Comparison of ENCODE assay signal across 15 cellular contexts in the genomic region with DNA sequence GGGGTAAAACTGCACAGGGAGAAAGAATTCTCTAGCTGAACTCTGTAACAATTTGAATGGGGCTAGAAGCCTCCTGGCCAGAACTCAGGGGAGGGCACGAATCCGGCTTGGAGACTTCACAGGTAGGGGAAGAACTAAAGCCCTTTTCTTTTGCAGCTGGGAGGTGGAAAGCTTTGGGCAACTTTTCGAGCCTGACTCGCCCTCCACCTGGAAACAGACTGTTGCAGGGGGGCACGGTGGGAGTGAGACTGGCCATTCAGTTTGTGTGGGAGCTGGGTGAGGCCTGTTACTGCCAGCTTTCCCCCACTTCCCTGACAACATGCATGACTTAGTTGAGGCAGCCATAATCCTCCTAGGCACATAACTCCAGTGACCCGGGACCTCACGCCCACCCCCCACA.
DNase-seq lines count a peak whose midpoint lies in the region; ATAC-seq, FAIRE-seq and TF ChIP-seq lines count a peak whose summit lies in the region.
"Had no signal": no experiment of that assay in that cellular context is flagged by ENCODE, and none has a peak within 500 bp of the region (broad histone marks: within the 10 kb centered on the region; RNA-seq: fewer than 3 reads in every experiment).

No MANE protein-coding gene starts in this region.

- H3K27me3 ChIP-seq in right lobe of liver (no peaks in the 10 kb centered on the region), HepG2 (ENCODE audit: control insufficient read depth in 1 of 2, insufficient read depth in 2 of 2, low read length in 2 of 2) (no peaks in the 10 kb centered on the region), H1 (replicated peaks in 1 of 4; ENCODE audit: control insufficient read depth in 3 of 4, extremely low read depth in 1 of 4, insufficient read depth in 3 of 4, low read length in 3 of 4) (no peaks in the 10 kb centered on the region), neuron (ENCODE audit: insufficient read depth, low read length) (no peaks in the 10 kb centered on the region)
- H3K27me3 ChIP-seq: BLaER1 had no signal

- H3K4me1 ChIP-seq in right lobe of liver (no peaks in the 10 kb centered on the region), HepG2 (ENCODE audit: insufficient read depth, low read length) (no peaks in the 10 kb centered on the region), H1 (replicated peaks in 1 of 4; ENCODE audit: control insufficient read depth in 3 of 4, insufficient read depth in 4 of 4, low read length in 3 of 4) (no peaks in the 10 kb centered on the region), neuron (ENCODE audit: insufficient read depth, low read length) (no peaks in the 10 kb centered on the region)
- H3K4me1 ChIP-seq: BLaER1 had no signal

- no peak overlapping the region for H4K91ac ChIP-seq in H1 (replicated peaks; ENCODE audit: insufficient read length, low read length)

- H3K4me2 ChIP-seq in HepG2 (ENCODE audit: low read depth, low read length) (no peak overlapping the region), H1 (ENCODE audit: insufficient read depth in 1 of 2, low read depth in 2 of 2, low read length in 2 of 2) (no peak overlapping the region)
- H3K4me2 ChIP-seq: BLaER1 had no signal

- H4K20me1 ChIP-seq in HepG2 (ENCODE audit: insufficient read depth, low read length) (no peaks in the 10 kb centered on the region), H1 (replicated peaks in 1 of 2; ENCODE audit: control insufficient read depth in 1 of 2, insufficient read depth in 2 of 2, low read length in 2 of 2) (no peaks in the 10 kb centered on the region)
- H4K20me1 ChIP-seq: BLaER1 had no signal

- H3K79me2 ChIP-seq in HepG2 (ENCODE audit: insufficient read depth, low read length) (no peaks in the 10 kb centered on the region), H1 (ENCODE audit: control insufficient read depth in 1 of 2, insufficient read depth in 2 of 2, low read length in 2 of 2) (no peaks in the 10 kb centered on the region)

- TF ChIP-seq CTCF in right lobe of liver (IDR thresholded peaks at IDR 0.05) = no peak
- no peak for TF ChIP-seq CTCF in HepG2 (CRISPR knock-in tag; IDR thresholded peaks at IDR 0.05)
- no peak for TF ChIP-seq CTCF in H1 (IDR thresholded peaks at IDR 0.05; ENCODE audit: control extremely low read depth in 1 of 3, insufficient read depth in 1 of 3, low read depth in 1 of 3, low read length in 3 of 3)

- H3K23me2 ChIP-seq in H1 (ENCODE audit: low read depth, low read length) = no peaks in the 10 kb centered on the region

- CTCF ChIA-PET in HepG2 (lab: Yijun Ruan, JAX; ENCODE audit: low intra/inter-chr PET ratio, low total read pairs) = no interaction called here
- CTCF ChIA-PET in H1 (lab: Charles Lee; ENCODE audit: partially characterized antibody) = interaction anchor here (0.6 to 0.8 kb wide), 2 partner anchors 19 to 29 kb away, joined by 3 read pairs; no protein-coding TSS in a partner anchor

- H2AFZ ChIP-seq in HepG2 (ENCODE audit: low read length) (no peak overlapping the region), H1 (ENCODE audit: low read length) (peak overlapping the region; percentile 67; the same call in 1 of the 2 replicates), neuron (ENCODE audit: low read depth, low read length) (peak overlapping the region; percentile 36)

- H3K36me3 ChIP-seq in right lobe of liver = no peaks in the 10 kb centered on the region
- no peaks in the 10 kb centered on the region for H3K36me3 ChIP-seq in HepG2 (replicated peaks in 1 of 2; ENCODE audit: control insufficient read depth in 1 of 2, insufficient read depth in 2 of 2, low read length in 2 of 2)
- H3K36me3 ChIP-seq in H1 (ENCODE audit: control insufficient read depth in 2 of 4, insufficient read depth in 4 of 4, low read length in 3 of 4) = no peaks in the 10 kb centered on the region
- H3K36me3 ChIP-seq in neuron (ENCODE audit: insufficient read depth, low read length) = no peaks in the 10 kb centered on the region
- H3K36me3 ChIP-seq: BLaER1 had no signal

- no TSS peak for BruUV-seq in HepG2 (replicated peaks; lab: Mats Ljungman, UMichigan)

- no peak overlapping the region for H3K4ac ChIP-seq in H1 (replicated peaks; ENCODE audit: insufficient read length, low read depth, low read length)

- TF ChIP-seq POLR2A in right lobe of liver (IDR thresholded peaks at IDR 0.05) = no peak
- no peak for TF ChIP-seq POLR2A in HepG2 (IDR thresholded peaks at IDR 0.05; ENCODE audit: insufficient read depth in 1 of 2, low read depth in 2 of 2, low read length in 2 of 2)
- no peak for TF ChIP-seq POLR2A in H1 (IDR thresholded peaks at IDR 0.05; ENCODE audit: control extremely low read depth in 1 of 2, low read depth in 2 of 2, low read length in 2 of 2)

- no peak overlapping the region for H3K18ac ChIP-seq in H1 (ENCODE audit: extremely low read depth, low read length)

- no peak overlapping the region for H3K4me3 ChIP-seq in right lobe of liver
- no peak overlapping the region for H3K4me3 ChIP-seq in HepG2 (replicated peaks in 1 of 3; ENCODE audit: insufficient read depth in 1 of 3, low read depth in 2 of 3, low read length in 3 of 3)
- no peak overlapping the region for H3K4me3 ChIP-seq in H1 (ENCODE audit: extremely low read depth in 1 of 4, insufficient read depth in 2 of 4, low read depth in 3 of 4, low read length in 4 of 4)
- no peak overlapping the region for H3K4me3 ChIP-seq in neuron (ENCODE audit: low read length)
- H3K4me3 ChIP-seq: BLaER1 had no signal

- TF ChIP-seq EP300 in HepG2 (IDR thresholded peaks at IDR 0.05; ENCODE audit: low read depth in 2 of 2, low read length in 2 of 2) (no peak), HepG2 (CRISPR knock-in tag; IDR thresholded peaks at IDR 0.05; ENCODE audit: borderline replicate concordance) (no peak), H1 (IDR thresholded peaks at IDR 0.05; ENCODE audit: borderline replicate concordance in 1 of 2, low read depth in 2 of 2, low read length in 2 of 2) (no peak)

- no CpG with 5 or more reads among the region's 7 CpGs for WGBS in right lobe of liver (ENCODE audit: insufficient coverage, low coverage, low lambda C conversion rate, missing lambda C conversion rate)
- WGBS in HepG2 (ENCODE audit: low lambda C conversion rate) = 9% methylated on average over 7 of the region's 7 CpGs
- WGBS in H1 (ENCODE audit: extremely low coverage in 1 of 2, insufficient coverage in 1 of 2, insufficient read length in 1 of 2, insufficient replicate concordance in 2 of 2, low coverage in 1 of 2, low lambda C conversion rate in 2 of 2, missing lambda C conversion rate in 1 of 2), 2 experiments = 86% methylated on average over 7 of the region's 7 CpGs; no CpG with 5 or more reads in 1 of the 2 experiments

- H2BK20ac ChIP-seq in H1 (ENCODE audit: low read length) = no peak overlapping the region

- no peak overlapping the region for H2AK5ac ChIP-seq in H1 (ENCODE audit: low read depth, low read length)

- no peak overlapping the region for H2BK120ac ChIP-seq in H1 (replicated peaks; ENCODE audit: low read depth, low read length)

- H3K27ac ChIP-seq in right lobe of liver = no peak overlapping the region
- H3K27ac ChIP-seq in HepG2 (ENCODE audit: extremely low read length, insufficient read depth, low read length) = no peak overlapping the region
- no peak overlapping the region for H3K27ac ChIP-seq in H1 (ENCODE audit: low read depth, low read length)
- H3K27ac ChIP-seq: BLaER1 had no signal

- no peak overlapping the region for H3K9ac ChIP-seq in HepG2 (ENCODE audit: insufficient read depth, low read depth, low read length)
- no peak overlapping the region for H3K9ac ChIP-seq in H1 (replicated peaks in 1 of 4; ENCODE audit: extremely low read depth in 1 of 4, low read depth in 3 of 4, low read length in 3 of 4)
- H3K9ac ChIP-seq: BLaER1 had no signal

- FAIRE-seq in HepG2 (lab: Jason Lieb, UNC) (no peak), H1 (lab: Jason Lieb, UNC) (no peak)

- TF ChIP-seq RAD21 in HepG2 (CRISPR knock-in tag; IDR thresholded peaks at IDR 0.05) = no peak
- TF ChIP-seq RAD21 in H1 (IDR thresholded peaks at IDR 0.05 in 1 of 2, conservative IDR thresholded peaks at IDR 0.05 in 1 of 2; ENCODE audit: low read depth in 2 of 2, low read length in 2 of 2) = no peak

- no peak overlapping the region for H3K56ac ChIP-seq in H1 (replicated peaks; ENCODE audit: insufficient read length, low read depth, low read length)

- DNase-seq in right lobe of liver (peak in 2 of 3 donors; percentile 27 to 28), HepG2 (ENCODE audit: low spot score) (no peak), H1 (ENCODE audit: low read depth in 1 of 2, low spot score in 2 of 2) (no peak), NCI-H524 (lab: John Stamatoyannopoulos, UW) (no peak), cortex of kidney (lab: John Stamatoyannopoulos, UW) (no peak)
- DNase-seq in stimulated activated CD4-positive, alpha-beta T cell treated with anti-CD3 and anti-CD28 coated beads, Interleukin-2, amount 100 ng/mL, for 48 hours = no peak
- DNase-seq: 8988T; Calu3; CD8-positive, alpha-beta T cell; DMS79 treated with DMSO at 0.1 percent for 48 hours; GF-D8; HCEC 1CT had no signal

- ATAC-seq in right lobe of liver (no peak), HepG2 (no peak), GM19328 (IDR thresholded peaks at IDR 0.05; ENCODE audit: unreplicated experiment) (no peak)
- ATAC-seq: CD8-positive, alpha-beta T cell had no signal

- no peak overlapping the region for H2BK12ac ChIP-seq in H1 (ENCODE audit: low read depth, low read length)

- POLR2A ChIA-PET in HepG2 (lab: Yijun Ruan, JAX) = no interaction called here
- POLR2A ChIA-PET in H1 (lab: Charles Lee; ENCODE audit: partially characterized antibody) = no interaction called here

- H3K9me3 ChIP-seq in right lobe of liver (no peaks in the 10 kb centered on the region), HepG2 (ENCODE audit: low read length) (peaks cover 6% of the 10 kb centered on the region; the same call in 1 of the 2 replicates), H1 (ENCODE audit: insufficient read depth in 2 of 2, low read depth in 1 of 2, low read length in 1 of 2) (no peaks in the 10 kb centered on the region), neuron (ENCODE audit: low read length) (no peaks in the 10 kb centered on the region)
- H3K9me3 ChIP-seq: BLaER1 had no signal

- intact Hi-C loops in right lobe of liver (cut with DNase I) (no loop called here), HepG2 (cut with micrococcal nuclease; ENCODE audit: unreplicated experiment) (no loop called here)

- H3K23ac ChIP-seq in H1 (ENCODE audit: insufficient read length) = no peak overlapping the region

- H2BK15ac ChIP-seq in H1 (ENCODE audit: low read length) = no peak overlapping the region

- H3K14ac ChIP-seq in H1 (ENCODE audit: insufficient read length) = no peak overlapping the region

- in situ Hi-C loops in HepG2 (cut with HindIII; ENCODE audit: extremely low pct_ligation_motif_present, low pct_unique_long_range_greater_than_20kb) = no loop called here

- H3K79me1 ChIP-seq in H1 (ENCODE audit: low read depth, low read length) = no peaks in the 10 kb centered on the region

- no peak overlapping the region for H4K8ac ChIP-seq in H1 (ENCODE audit: extremely low read depth, insufficient read depth, low read length)

- H4K5ac ChIP-seq in H1 (ENCODE audit: insufficient read length, low read depth, low read length) = no peak overlapping the region

- H2BK5ac ChIP-seq in H1 (ENCODE audit: low read depth, low read length) = no peak overlapping the region

TF ChIP-seq in HepG2, 621 proteins besides CTCF, POLR2A, EP300 and RAD21 (continues in another document):
- no peak for TF ChIP-seq XBP1 (CRISPR knock-in tag; IDR thresholded peaks at IDR 0.05)

TF ChIP-seq in H1, 55 proteins besides CTCF, POLR2A, EP300 and RAD21 (continues in another document):
- no peak for TF ChIP-seq CTBP2 (IDR thresholded peaks at IDR 0.05; ENCODE audit: borderline replicate concordance, insufficient read depth, insufficient read length, low read length)

Comparison
In these comparisons a context has a peak if more than half of its experiments do, and no peak if none do; other contexts are left out.
1. DNase-seq: peak in right lobe of liver (2 of 3); none in HepG2 (single experiment), H1 (0 of 2), NCI-H524 (0 of 2), cortex of kidney (single experiment) and stimulated activated CD4-positive, alpha-beta T cell treated with anti-CD3 and anti-CD28 coated beads, Interleukin-2, amount 100 ng/mL, for 48 hours (0 of 2).